8 cellular contexts compared by ENCODE assay signal in genomic region chr4:24582235-24582863, GRCh38. TPM values are rescaled to one million over a fixed set of nuclear protein-coding genes. Genes with fewer than 3 reads are reported as not detected.
DNase-seq lines count a peak whose midpoint lies in the region; ATAC-seq, FAIRE-seq and TF ChIP-seq lines count a peak whose summit lies in the region.

No MANE protein-coding gene starts in this region.

- RAD21 ChIA-PET in GM12878 (lab: Charles Lee; ENCODE audit: unreplicated experiment) = no interaction called here

- H3K9me3 ChIP-seq in GM12878 (replicated peaks; ENCODE audit: control insufficient read depth, insufficient read depth, low read length) = no peaks in the 10 kb centered on the region
- no peaks in the 10 kb centered on the region for H3K9me3 ChIP-seq in liver (ENCODE audit: control insufficient read depth in 4 of 4, low read length in 3 of 4)
- H3K9me3 ChIP-seq in aorta (ENCODE audit: control insufficient read depth, low read length) = no peaks in the 10 kb centered on the region

- DNase-seq in Right ventricle myocardium inferior (ENCODE audit: missing footprints) (no peak), cardiac septum (ENCODE audit: low spot score) (no peak), GM12878 (ENCODE audit: low read depth, low spot score) (no peak), aorta (no peak), HPDE6-E6E7 (ENCODE audit: extremely low spot score) (no peak)

- SMC1A ChIA-PET in GM12878 (lab: Charles Lee; ENCODE audit: uncharacterized antibody, unreplicated experiment) = interaction anchor here (0.9 to 2.0 kb wide), 3 partner anchors 9 to 44 kb away, joined by 3 to 6 read pairs (median 4); no protein-coding TSS in a partner anchor

- CTCF ChIA-PET in GM12878 (lab: Yijun Ruan, JAX) = interaction anchor here (1.1 to 1.6 kb wide), 5 partner anchors 12 to 32 kb away, joined by 3 to 5 read pairs (median 4); no protein-coding TSS in a partner anchor

- POLR2A ChIA-PET in GM12878 (lab: Charles Lee) = no interaction called here

- in situ Hi-C loops in GM12878 (cut with MboI) = loop anchor here (10.0 to 25.0 kb wide), 2 partner anchors 652 to 1245 kb away; partner anchors contain the start of gene PI4K2B

- H3K4me3 ChIP-seq in GM12878 = peak overlapping the region; percentile 70
- peak overlapping the region; percentile 95 to 99 (median 98) for H3K4me3 ChIP-seq in liver (ENCODE audit: low read depth in 1 of 3, low read length in 3 of 3)
- H3K4me3 ChIP-seq in aorta (ENCODE audit: low read length in 2 of 2) = peak overlapping the region; percentile 11 to 47

- peak overlapping the region; percentile 89; the same call in 1 of the 2 replicates for H3K27ac ChIP-seq in GM12878 (ENCODE audit: control insufficient read depth, insufficient read depth)
- H3K27ac ChIP-seq in liver (ENCODE audit: low read depth in 1 of 2, low read length in 2 of 2) = no peak overlapping the region
- no peak overlapping the region for H3K27ac ChIP-seq in aorta (ENCODE audit: low read depth in 1 of 2, low read length in 2 of 2)

- H3K27me3 ChIP-seq in GM12878 (replicated peaks in 1 of 2; ENCODE audit: control insufficient read depth in 2 of 2, insufficient read depth in 2 of 2, low read length in 1 of 2) = no peaks in the 10 kb centered on the region
- H3K27me3 ChIP-seq in liver (ENCODE audit: control insufficient read depth in 4 of 4, insufficient read depth in 4 of 4, low read length in 3 of 4) = no peaks in the 10 kb centered on the region
- no peaks in the 10 kb centered on the region for H3K27me3 ChIP-seq in aorta (ENCODE audit: control insufficient read depth in 1 of 2, insufficient read depth in 2 of 2, low read length in 1 of 2)

- H3K36me3 ChIP-seq in GM12878 (ENCODE audit: control insufficient read depth in 2 of 2, insufficient read depth in 2 of 2, low read length in 1 of 2) (peaks cover 0 to 10% of the 10 kb centered on the region in 2 experiments; a peak in 3 of 4 replicates), liver (ENCODE audit: control insufficient read depth in 4 of 4, insufficient read depth in 3 of 4, low read depth in 1 of 4, low read length in 3 of 4) (no peaks in the 10 kb centered on the region), aorta (ENCODE audit: control insufficient read depth in 1 of 2, insufficient read depth in 2 of 2, low read length in 1 of 2) (no peaks in the 10 kb centered on the region)

- no peak for TF ChIP-seq EP300 in GM12878 (IDR thresholded peaks at IDR 0.05; ENCODE audit: borderline replicate concordance in 1 of 2, control insufficient read depth in 1 of 2, low read depth in 2 of 2, low read length in 2 of 2)

- peaks cover 7% of the 10 kb centered on the region; the same call in 1 of the 2 replicates for H4K20me1 ChIP-seq in GM12878 (ENCODE audit: control insufficient read depth, insufficient read depth)

- WGBS in GM12878 (ENCODE audit: insufficient coverage, insufficient replicate concordance, low lambda C conversion rate, missing lambda C conversion rate) = 7% methylated on average over 6 of the region's 6 CpGs
- 31% methylated on average over 6 of the region's 6 CpGs for WGBS in liver
- 7 to 12% methylated on average over 6 of the region's 6 CpGs for WGBS in aorta, 2 donors

- TF ChIP-seq CTCF in GM12878 (IDR thresholded peaks at IDR 0.05 in 2 of 3, conservative IDR thresholded peaks at IDR 0.05 in 1 of 3; ENCODE audit: control insufficient read depth in 2 of 3, extremely low read depth in 1 of 3, insufficient read depth in 1 of 3, low read depth in 3 of 3, low read length in 3 of 3) (no peak), liver (IDR thresholded peaks at IDR 0.05; ENCODE audit: low read depth, low read length, missing input control) (no peak)

- peaks cover under 1% of the 10 kb centered on the region for H3K4me1 ChIP-seq in GM12878 (ENCODE audit: control insufficient read depth, insufficient read depth, low read length)
- peaks cover 6 to 22% (median 17%) of the 10 kb centered on the region in 4 donors for H3K4me1 ChIP-seq in liver (ENCODE audit: control insufficient read depth in 4 of 4, insufficient read depth in 4 of 4, low read length in 3 of 4)
- no peaks in the 10 kb centered on the region for H3K4me1 ChIP-seq in aorta (ENCODE audit: control insufficient read depth in 1 of 2, insufficient read depth in 2 of 2, low read length in 2 of 2)

- BruUV-seq in GM12878 (replicated peaks; lab: Mats Ljungman, UMichigan) = no TSS peak

- H3K9ac ChIP-seq in GM12878 (ENCODE audit: control insufficient read depth, insufficient read depth, low read length) (peak overlapping the region; percentile 95), liver (ENCODE audit: low read depth in 1 of 2, low read length in 2 of 2) (peak overlapping the region; percentile 15 to 69)

- intact Hi-C loops in Right ventricle myocardium inferior (cut with DNase I) = loop anchor here (5.0 to 10.0 kb wide), 2 partner anchors 330 to 792 kb away; partner anchors contain the start of genes ANAPC4 and CCDC149
- intact Hi-C loops in cardiac septum (cut with DNase I) = loop anchor here (2.0 to 10.0 kb wide), 5 partner anchors 110 to 1330 kb away; partner anchors contain the start of genes CCDC149, SMIM20 and SOD3
- intact Hi-C loops in GM12878 (cut with micrococcal nuclease; ENCODE audit: unreplicated experiment) = loop anchor here (5.0 to 10.0 kb wide), 2 partner anchors 652 to 795 kb away; partner anchors contain the start of genes ANAPC4 and PI4K2B
- intact Hi-C loops in aorta (cut with DNase I) = loop anchor here (5.0 kb wide), 2 partner anchors 150 to 200 kb away; no protein-coding TSS in a partner anchor

- FAIRE-seq in GM12878 (lab: Jason Lieb, UNC) = no peak

- no peak for TF ChIP-seq POLR2A in GM12878 (IDR thresholded peaks at IDR 0.05; ENCODE audit: low read depth, low read length)

- H3K79me2 ChIP-seq in GM12878 (ENCODE audit: control insufficient read depth, insufficient read depth, low read length) = peaks cover 71% of the 10 kb centered on the region

- ATAC-seq in Right ventricle myocardium inferior (peak; percentile 15), GM12878 (no peak), aorta (ENCODE audit: low FRiP score) (no peak), GM21529 (IDR thresholded peaks at IDR 0.05; ENCODE audit: unreplicated experiment) (no peak), GM19395 (IDR thresholded peaks at IDR 0.05; ENCODE audit: unreplicated experiment) (no peak)

- no peak for TF ChIP-seq RAD21 in GM12878 (IDR thresholded peaks at IDR 0.05; ENCODE audit: insufficient read depth, low read depth, low read length)
- no peak for TF ChIP-seq RAD21 in liver (IDR thresholded peaks at IDR 0.05)

- H3K4me2 ChIP-seq in GM12878 (ENCODE audit: control insufficient read depth, insufficient read depth) = peak overlapping the region; percentile 56

- no peak overlapping the region for H2AFZ ChIP-seq in GM12878 (ENCODE audit: control insufficient read depth, low read depth, low read length)

TF ChIP-seq in GM12878, 131 proteins besides CTCF, POLR2A, EP300 and RAD21:
- TF ChIP-seq, protein P1, sequence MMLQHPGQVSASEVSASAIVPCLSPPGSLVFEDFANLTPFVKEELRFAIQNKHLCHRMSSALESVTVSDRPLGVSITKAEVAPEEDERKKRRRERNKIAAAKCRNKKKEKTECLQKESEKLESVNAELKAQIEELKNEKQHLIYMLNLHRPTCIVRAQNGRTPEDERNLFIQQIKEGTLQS (IDR thresholded peaks at IDR 0.05; ENCODE audit: borderline replicate concordance, extremely low read depth, low read depth, low read length) = no peak
- 0 out of 2 replicates have a peak, but pooled peaks have one; percentile 48 for TF ChIP-seq ZNF24 (IDR thresholded peaks at IDR 0.05)

TF ChIP-seq in liver, 16 proteins besides CTCF, POLR2A, EP300 and RAD21 (continues in another document):
- no peak for TF ChIP-seq FOXA1 (IDR thresholded peaks at IDR 0.05)
- TF ChIP-seq YY1 (IDR thresholded peaks at IDR 0.05) = no peak
- no peak for TF ChIP-seq HNF4G (IDR thresholded peaks at IDR 0.05)
- TF ChIP-seq NR2F2 (IDR thresholded peaks at IDR 0.05) = no peak
- TF ChIP-seq EGR1 (IDR thresholded peaks at IDR 0.05; ENCODE audit: low read depth in 2 of 2) = no peak
- TF ChIP-seq ZBTB33 (IDR thresholded peaks at IDR 0.05) = no peak

RNA-seq across cellular contexts. Expression of gene DHX15, which starts 2.0 kb away (rescaled TPM):
- total RNA-seq in Right ventricle myocardium inferior (53.9 TPM), cardiac septum (62.6 TPM), GM12878 (2014; rRNA removed) (269 and 322 TPM in 2 replicates), GM12878 (2014; rRNA removed; fragmentation: Illumina TruSeq; extraction: Trizol) (223 and 228 TPM in 2 replicates), GM12878 (2021) (166 and 167 TPM in 2 replicates), liver (10 to 100 TPM; 73.7 to 80.9 TPM), aorta (100 to 1,000 TPM; 107 to 113 TPM)
- 593 and 596 TPM in 2 replicates for total RNA-seq in GM12878 (2013; cell fraction: nucleolus; rRNA removed)
- 104 TPM for polyA plus RNA-seq in GM12878 (2011; ENCODE audit: low read depth)
- polyA plus RNA-seq in GM12878 (2011; rRNA removed) (242 and 333 TPM in 2 replicates), GM12878 (2014; fragmentation: Illumina TruSeq; extraction: Trizol) (201 and 240 TPM in 2 replicates), GM12878 (2014; fragmentation: Nextera tagmentation; extraction: Ambion mirVana) (100 to 1,000 TPM; 177 to 181 TPM), GM12878 (2014; rRNA removed) (147 and 166 TPM in 2 replicates), GM12878 (2016; fragmentation: Nextera tagmentation; extraction: Ambion mirVana) (100 to 1,000 TPM; 179 to 186 TPM), liver (10 to 100 TPM; 25.2 to 29.3 TPM), aorta (10 to 100 TPM; 34.7 to 57.7 TPM)
- 92.7 and 108 TPM in 2 replicates for polyA plus RNA-seq in GM12878 (2011; cell fraction: cytosol; rRNA removed)
- 256 and 313 TPM in 2 replicates for polyA plus RNA-seq in GM12878 (2011; cell fraction: nucleus; rRNA removed)
- 107 and 121 TPM in 2 replicates for polyA plus RNA-seq in GM12878 (2012)
- polyA minus RNA-seq in GM12878 (2011; rRNA and poly(A)+ RNA removed) = 190 and 275 TPM in 2 replicates
- polyA minus RNA-seq in GM12878 (2011; cell fraction: cytosol; rRNA and poly(A)+ RNA removed) = 59.9 and 67.4 TPM in 2 replicates
- 224 and 298 TPM in 2 replicates for polyA minus RNA-seq in GM12878 (2011; cell fraction: nucleus; rRNA and poly(A)+ RNA removed)

Comparison
In these comparisons a context has a peak if more than half of its experiments do, and no peak if none do; other contexts are left out.
1. H3K4me3 ChIP-seq: peak in every context shown above with its lines; median percentile 98 in liver; 70 in GM12878; 29 in aorta.